Comparison of ENCODE assay signal across 7 cellular contexts in the genomic region with DNA sequence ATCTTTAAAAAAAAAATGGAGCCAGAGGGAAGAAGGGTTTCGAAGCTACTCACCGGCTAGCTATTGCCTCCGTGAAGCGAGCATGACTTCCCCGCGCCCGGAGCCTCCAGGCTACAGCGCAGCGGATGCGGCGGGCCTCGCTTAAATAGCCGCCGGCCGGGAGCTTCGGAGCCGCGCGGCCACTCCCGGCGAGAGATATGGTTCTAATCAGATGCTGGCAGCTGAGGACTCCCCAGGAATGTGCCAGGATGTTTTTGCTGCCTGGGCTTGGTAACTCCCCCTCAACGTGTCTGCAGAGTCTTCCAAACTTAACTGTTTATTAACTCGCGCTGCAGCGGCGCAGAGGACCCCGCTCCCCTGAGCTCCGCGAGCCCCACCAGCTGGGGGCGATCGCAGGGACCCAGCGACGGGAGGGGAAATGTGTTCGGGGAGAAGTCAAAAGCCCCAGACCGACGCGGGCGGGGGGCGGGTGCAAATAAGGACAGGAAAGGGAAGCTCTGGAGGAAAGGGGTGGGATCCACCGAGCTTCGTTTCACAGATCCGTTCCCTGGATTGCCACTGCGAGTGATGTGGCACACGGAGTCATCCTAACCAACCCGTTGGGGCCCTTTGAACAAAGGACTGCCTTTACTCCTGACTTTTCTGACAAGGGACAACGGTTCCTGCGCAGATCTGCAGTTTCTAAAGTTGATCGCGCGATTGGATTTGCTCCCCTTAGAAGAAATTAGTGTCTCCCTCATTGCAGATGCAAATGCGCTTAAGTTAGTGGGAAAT. TPM values are rescaled to one million over a fixed set of nuclear protein-coding genes. Genes with fewer than 3 reads are reported as not detected.
DNase-seq lines count a peak whose midpoint lies in the region; ATAC-seq, FAIRE-seq and TF ChIP-seq lines count a peak whose summit lies in the region.

A gene (minus strand): TSS at position 230 of the 774 bp plus-strand sequence. CDS start 30,660 bp downstream, outside the sequence.

- CTCF ChIA-PET in activated CD8-positive, alpha-beta T cell treated with anti-CD3 and anti-CD28 coated beads for 36 hours (lab: Charles Lee) = interaction anchor here (0.6 to 2.4 kb wide), 21 partner anchors 9 to 972 kb away, joined by 3 to 10 read pairs (median 4); no protein-coding TSS in a partner anchor
- CTCF ChIA-PET in HepG2 (lab: Yijun Ruan, JAX; ENCODE audit: low intra/inter-chr PET ratio, low total read pairs) = interaction anchor here (1.3 kb wide), 1 partner anchor 123 kb away, joined by 5 read pairs; no protein-coding TSS in a partner anchor

- no peaks in the 10 kb centered on the region; a peak in 1 of 5 replicates for H3K27me3 ChIP-seq in HepG2 (ENCODE audit: control insufficient read depth in 1 of 2, insufficient read depth in 2 of 2, low read length in 2 of 2)

- no peaks in the 10 kb centered on the region for H3K36me3 Mint-ChIP-seq in activated CD8-positive, alpha-beta T cell treated with anti-CD3 and anti-CD28 coated beads for 36 hours (ENCODE audit: low read depth)

- TF ChIP-seq RAD21 in HepG2 (CRISPR knock-in tag; IDR thresholded peaks at IDR 0.05) = no peak; the same call in none of the 2 replicates

- peak within 1 kb of the TSS; percentile 62 to 80 (median 73) for H3K4me3 ChIP-seq in HepG2 (replicated peaks in 1 of 3; ENCODE audit: insufficient read depth in 1 of 3, low read depth in 2 of 3, low read length in 3 of 3)

- ATAC-seq in GM19395 (IDR thresholded peaks at IDR 0.05; ENCODE audit: unreplicated experiment) (peak; percentile 71), HepG2 (peak; percentile 91), HG03139 (IDR thresholded peaks at IDR 0.05; ENCODE audit: unreplicated experiment) (no peak)
- peak; percentile 87 for ATAC-seq in activated CD8-positive, alpha-beta T cell treated with anti-CD3 and anti-CD28 coated beads for 36 hours

- no TSS peak for BruUV-seq in HepG2 (replicated peaks; lab: Mats Ljungman, UMichigan)

- peaks cover 10% of the 10 kb centered on the region for H3K79me2 ChIP-seq in HepG2 (ENCODE audit: insufficient read depth, low read length)

- TF ChIP-seq POLR2A in HepG2 (IDR thresholded peaks at IDR 0.05; ENCODE audit: insufficient read depth in 1 of 2, low read depth in 2 of 2, low read length in 2 of 2) = peak in 1 of 2 experiments; percentile 71; a peak in 1 of 4 replicates

- no peak within 1 kb of the TSS for H3K27ac Mint-ChIP-seq in activated CD8-positive, alpha-beta T cell treated with anti-CD3 and anti-CD28 coated beads for 36 hours

- peaks cover 65% of the 10 kb centered on the region for H3K4me1 ChIP-seq in HepG2 (ENCODE audit: insufficient read depth, low read length)

- in situ Hi-C loops in HepG2 (cut with HindIII; ENCODE audit: extremely low pct_ligation_motif_present, low pct_unique_long_range_greater_than_20kb) = no loop called here

- FAIRE-seq in HepG2 (lab: Jason Lieb, UNC) = peak; percentile 23

- 2% methylated on average over 36 of the region's 51 CpGs for WGBS in HepG2 (ENCODE audit: low lambda C conversion rate)

- TF ChIP-seq CTCF in activated CD8-positive, alpha-beta T cell treated with anti-CD3 and anti-CD28 coated beads for 36 hours (IDR thresholded peaks at IDR 0.05) = peak; percentile 51
- TF ChIP-seq CTCF in HepG2 (CRISPR knock-in tag; IDR thresholded peaks at IDR 0.05) = peak; percentile 84

- intact Hi-C loops in activated CD8-positive, alpha-beta T cell treated with anti-CD3 and anti-CD28 coated beads for 36 hours (cut with micrococcal nuclease) = no loop called here
- intact Hi-C loops in HepG2 (cut with micrococcal nuclease; ENCODE audit: unreplicated experiment) = loop anchor here (1.0 to 2.0 kb wide), 4 partner anchors 12 to 122 kb away; no protein-coding TSS in a partner anchor

- H3K27ac ChIP-seq in HepG2 (ENCODE audit: extremely low read length, insufficient read depth, low read length) = peak within 1 kb of the TSS; percentile 52

- H3K9ac ChIP-seq in HepG2 (ENCODE audit: insufficient read depth, low read depth, low read length) = peak within 1 kb of the TSS; percentile 56

- H4K20me1 ChIP-seq in HepG2 (ENCODE audit: insufficient read depth, low read length) = no peaks in the 10 kb centered on the region

- H3K36me3 ChIP-seq in HepG2 (replicated peaks in 1 of 2; ENCODE audit: control insufficient read depth in 1 of 2, insufficient read depth in 2 of 2, low read length in 2 of 2) = no peaks in the 10 kb centered on the region

- H3K9me3 ChIP-seq in HepG2 (ENCODE audit: low read length) = no peaks in the 10 kb centered on the region

- H3K9me3 Mint-ChIP-seq in activated CD8-positive, alpha-beta T cell treated with anti-CD3 and anti-CD28 coated beads for 36 hours = no peaks in the 10 kb centered on the region

- POLR2A ChIA-PET in activated CD8-positive, alpha-beta T cell treated with anti-CD3 and anti-CD28 coated beads for 36 hours (lab: Charles Lee) = interaction anchor here (0.7 kb wide), 1 partner anchor 1829 kb away, joined by 3 read pairs; no protein-coding TSS in a partner anchor
- POLR2A ChIA-PET in HepG2 (lab: Yijun Ruan, JAX) = interaction anchor here (0.7 to 4.0 kb wide), 9 partner anchors 11 to 123 kb away, joined by 3 to 33 read pairs (median 5); no protein-coding TSS in a partner anchor

- H2AFZ ChIP-seq in HepG2 (ENCODE audit: low read length) = peak within 1 kb of the TSS; percentile 33

- peaks cover 33% of the 10 kb centered on the region for H3K27me3 Mint-ChIP-seq in activated CD8-positive, alpha-beta T cell treated with anti-CD3 and anti-CD28 coated beads for 36 hours

- TF ChIP-seq EP300 in HepG2 (IDR thresholded peaks at IDR 0.05; ENCODE audit: low read depth in 2 of 2, low read length in 2 of 2) (no peak), HepG2 (CRISPR knock-in tag; IDR thresholded peaks at IDR 0.05; ENCODE audit: borderline replicate concordance) (peak; percentile 33; the same call in 1 of the 2 replicates)

- peak within 1 kb of the TSS; percentile 70 for H3K4me3 Mint-ChIP-seq in activated CD8-positive, alpha-beta T cell treated with anti-CD3 and anti-CD28 coated beads for 36 hours

- DNase-seq in NCI-H2081 (lab: John Stamatoyannopoulos, UW) (peak; percentile 84 to 88), HepG2 (ENCODE audit: low spot score) (peak; percentile 79)
- DNase-seq in activated CD8-positive, alpha-beta T cell treated with anti-CD3 and anti-CD28 coated beads for 36 hours = peak; percentile 61
- DNase-seq in effector CD4-positive, alpha-beta T cell = peak; percentile 3
- DNase-seq in stimulated activated CD4-positive, alpha-beta T cell treated with anti-CD3 and anti-CD28 coated beads, Interleukin-4, amount 100 ng/mL, for 1 hour = peak; percentile 41

- H3K4me2 ChIP-seq in HepG2 (ENCODE audit: low read depth, low read length) = peak within 1 kb of the TSS; percentile 83

- H3K4me1 Mint-ChIP-seq in activated CD8-positive, alpha-beta T cell treated with anti-CD3 and anti-CD28 coated beads for 36 hours (ENCODE audit: low read depth) = no peaks in the 10 kb centered on the region

TF ChIP-seq in HepG2, 621 proteins besides CTCF, POLR2A, EP300 and RAD21 (continues in another document):
- no peak; the same call in 1 of the 2 replicates for TF ChIP-seq SAP130 (CRISPR knock-in tag; IDR thresholded peaks at IDR 0.05; ENCODE audit: low read depth)
- 0 out of 2 replicates have a peak, but pooled peaks have one; percentile 23 for TF ChIP-seq XBP1 (CRISPR knock-in tag; IDR thresholded peaks at IDR 0.05)
- TF ChIP-seq, protein P1, sequence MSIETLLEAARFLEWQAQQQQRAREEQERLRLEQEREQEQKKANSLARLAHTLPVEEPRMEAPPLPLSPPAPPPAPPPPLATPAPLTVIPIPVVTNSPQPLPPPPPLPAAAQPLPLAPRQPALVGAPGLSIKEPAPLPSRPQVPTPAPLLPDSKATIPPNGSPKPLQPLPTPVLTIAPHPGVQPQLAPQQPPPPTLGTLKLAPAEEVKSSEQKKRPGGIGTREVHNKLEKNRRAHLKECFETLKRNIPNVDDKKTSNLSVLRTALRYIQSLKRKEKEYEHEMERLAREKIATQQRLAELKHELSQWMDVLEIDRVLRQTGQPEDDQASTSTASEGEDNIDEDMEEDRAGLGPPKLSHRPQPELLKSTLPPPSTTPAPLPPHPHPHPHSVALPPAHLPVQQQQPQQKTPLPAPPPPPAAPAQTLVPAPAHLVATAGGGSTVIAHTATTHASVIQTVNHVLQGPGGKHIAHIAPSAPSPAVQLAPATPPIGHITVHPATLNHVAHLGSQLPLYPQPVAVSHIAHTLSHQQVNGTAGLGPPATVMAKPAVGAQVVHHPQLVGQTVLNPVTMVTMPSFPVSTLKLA (IDR thresholded peaks at IDR 0.05) = peak; percentile 8; the same call in 1 of the 2 replicates

RNA-seq across cellular contexts. Expression of the gene that starts here (rescaled TPM):
- total RNA-seq in activated CD8-positive, alpha-beta T cell treated with anti-CD3 and anti-CD28 coated beads for 36 hours = under 1 TPM in 1 of 2 experiments, not detected in 1; 0.16 TPM
- total RNA-seq in HepG2 (2016; rRNA removed; fragmentation: Illumina TruSeq; extraction: Trizol) = 5.2 and 6.5 TPM in 2 replicates
- total RNA-seq in HepG2 (2016; cell fraction: cytosol; rRNA removed; fragmentation: Illumina TruSeq; extraction: Trizol; ENCODE audit: low read depth) = 1.9 and 2.6 TPM in 2 replicates
- total RNA-seq in HepG2 (2016; cell fraction: insoluble cytoplasmic fraction; rRNA removed; fragmentation: Illumina TruSeq; extraction: Trizol) = 6.0 and 6.8 TPM in 2 replicates
- total RNA-seq in HepG2 (2016; cell fraction: membrane; rRNA removed; fragmentation: Illumina TruSeq; extraction: Trizol) = 4.8 and 6.3 TPM in 2 replicates
- 23.7 and 24.7 TPM in 2 replicates for total RNA-seq in HepG2 (2016; cell fraction: nucleus; rRNA removed; fragmentation: Illumina TruSeq; extraction: Trizol)
- 4.9 and 6.4 TPM in 2 replicates for polyA plus RNA-seq in HepG2 (2011; rRNA removed)
- 2.8 and 3.9 TPM in 2 replicates for polyA plus RNA-seq in HepG2 (2011; cell fraction: cytosol; rRNA removed)
- 7.3 and 10.1 TPM in 2 replicates for polyA plus RNA-seq in HepG2 (2011; cell fraction: nucleus; rRNA removed)
- 4.1 and 13.8 TPM in 2 replicates for polyA plus RNA-seq in HepG2 (2012)
- polyA plus RNA-seq in HepG2 (2016; cell fraction: cytosol; fragmentation: Illumina TruSeq; extraction: Trizol; ENCODE audit: low read depth) = 1.3 and 1.7 TPM in 2 replicates
- polyA plus RNA-seq in HepG2 (2016; cell fraction: insoluble cytoplasmic fraction; fragmentation: Illumina TruSeq; extraction: Trizol; ENCODE audit: low read depth) = 8.7 and 9.1 TPM in 2 replicates
- polyA plus RNA-seq in HepG2 (2016; cell fraction: membrane; fragmentation: Illumina TruSeq; extraction: Trizol; ENCODE audit: low read depth) = 2.3 and 2.4 TPM in 2 replicates
- 11.2 and 14.2 TPM in 2 replicates for polyA plus RNA-seq in HepG2 (2016; cell fraction: nucleus; fragmentation: Illumina TruSeq; extraction: Trizol; ENCODE audit: insufficient read depth, low read depth)
- polyA minus RNA-seq in HepG2 (2011; rRNA and poly(A)+ RNA removed; ENCODE audit: low replicate concordance) = 6.2 and 131 TPM in 2 replicates
- 3.1 and 4.2 TPM in 2 replicates for polyA minus RNA-seq in HepG2 (2011; cell fraction: cytosol; rRNA and poly(A)+ RNA removed)
- 43.3 and 47.1 TPM in 2 replicates for polyA minus RNA-seq in HepG2 (2011; cell fraction: nucleus; rRNA and poly(A)+ RNA removed)

Comparison
In these comparisons a context has a peak if more than half of its experiments do, and no peak if none do; other contexts are left out.
1. Peak in DNase-seq and ATAC-seq in activated CD8-positive, alpha-beta T cell treated with anti-CD3 and anti-CD28 coated beads for 36 hours; RNA of the gene not detected or under 1 TPM.
2. DNase-seq: peak in every context shown above with its lines; median percentile 86 in NCI-H2081; 79 in HepG2; 61 in activated CD8-positive, alpha-beta T cell treated with anti-CD3 and anti-CD28 coated beads for 36 hours; 41 in stimulated activated CD4-positive, alpha-beta T cell treated with anti-CD3 and anti-CD28 coated beads, Interleukin-4, amount 100 ng/mL, for 1 hour; 3 in effector CD4-positive, alpha-beta T cell.